21 cellular contexts compared by ENCODE assay signal in genomic region chr1:8450312-8450711, GRCh38.
DNase-seq lines count a peak whose midpoint lies in the region; ATAC-seq and TF ChIP-seq lines count a peak whose summit lies in the region.
"Had no signal": no experiment of that assay in that cellular context is flagged by ENCODE, and none has a peak within 500 bp of the region (broad histone marks: within the 10 kb centered on the region; RNA-seq: fewer than 3 reads in every experiment).

No MANE protein-coding gene starts in this region.

- H4K20me1 ChIP-seq in BLaER1 (peaks cover 56% of the 10 kb centered on the region), smooth muscle cell (ENCODE audit: low read depth) (peaks cover 33% of the 10 kb centered on the region)

- peak; percentile 29 for ATAC-seq in left lobe of liver
- ATAC-seq in HG03432 (IDR thresholded peaks at IDR 0.05; ENCODE audit: unreplicated experiment): no peak
- ATAC-seq: A549; CD8-positive, alpha-beta T cell had no signal

- peaks cover 30% of the 10 kb centered on the region for H3K36me3 Mint-ChIP-seq in endodermal cell (ENCODE audit: low read depth)

- DNase-seq in left lobe of liver (ENCODE audit: low spot score): no peak
- DNase-seq in smooth muscle cell (lab: John Stamatoyannopoulos, UW; ENCODE audit: unreplicated experiment): no peak
- no peak for DNase-seq in effector memory CD4-positive, alpha-beta T cell
- no peak for DNase-seq in activated T-cell treated with anti-CD3 and anti-CD28 coated beads, Interleukin-2, amount 50 U/mL, for 1 hour
- no peak for DNase-seq in endodermal cell
- DNase-seq: Calu3; CD8-positive, alpha-beta T cell; GF-D8; H9; MM.1S; NCI-H1092; NCI-H146; NCI-H2081; NCI-H510A; NCI-H82; OCI-M1; SHP77 treated with DMSO at 0.1 percent for 48 hours had no signal

- H3K9me3 Mint-ChIP-seq in endodermal cell: no peaks in the 10 kb centered on the region
- H3K9me3 Mint-ChIP-seq: CD8-positive, alpha-beta T cell; H9 had no signal

- H3K27ac Mint-ChIP-seq in endodermal cell: no peak overlapping the region
- H3K27ac Mint-ChIP-seq: CD8-positive, alpha-beta T cell; H9 had no signal

- peaks cover 42% of the 10 kb centered on the region for H3K79me2 ChIP-seq in smooth muscle cell (ENCODE audit: low read depth)

- H2AFZ ChIP-seq in smooth muscle cell (ENCODE audit: low read depth): no peak overlapping the region

- H3K4me1 Mint-ChIP-seq in endodermal cell: peaks cover 3% of the 10 kb centered on the region

- H3K4me1 ChIP-seq in BLaER1: peaks cover 30% of the 10 kb centered on the region
- peaks cover 30% of the 10 kb centered on the region for H3K4me1 ChIP-seq in smooth muscle cell (ENCODE audit: low read depth)
- no peaks in the 10 kb centered on the region for H3K4me1 ChIP-seq in effector memory CD4-positive, alpha-beta T cell (ENCODE audit: control insufficient read depth, insufficient read depth, low read length, poor library complexity, severe bottlenecking)
- no peaks in the 10 kb centered on the region for H3K4me1 ChIP-seq in endodermal cell (ENCODE audit: control insufficient read depth, insufficient read depth, low read length)

- peaks cover 44% of the 10 kb centered on the region for H3F3A ChIP-seq in smooth muscle cell (ENCODE audit: low read depth)

- no peak overlapping the region for H3K27ac ChIP-seq in BLaER1
- peak overlapping the region; percentile 75 for H3K27ac ChIP-seq in VCaP
- peak overlapping the region; percentile 94 for H3K27ac ChIP-seq in smooth muscle cell (ENCODE audit: low read depth)
- no peak overlapping the region for H3K27ac ChIP-seq in effector memory CD4-positive, alpha-beta T cell (ENCODE audit: insufficient read depth, low read length, poor library complexity, severe bottlenecking)
- no peak overlapping the region for H3K27ac ChIP-seq in endodermal cell (ENCODE audit: low read depth, low read length)
- H3K27ac ChIP-seq: A549 had no signal

- H3K36me3 ChIP-seq in BLaER1 (peaks cover 93% of the 10 kb centered on the region), smooth muscle cell (ENCODE audit: low read depth) (no peaks in the 10 kb centered on the region), endodermal cell (ENCODE audit: control insufficient read depth, insufficient read depth, low read length) (peaks cover 30% of the 10 kb centered on the region)
- H3K36me3 ChIP-seq in effector memory CD4-positive, alpha-beta T cell (ENCODE audit: control insufficient read depth, insufficient read depth, low read length): no peaks in the 10 kb centered on the region

- H3K4me3 ChIP-seq in BLaER1: no peak overlapping the region
- no peak overlapping the region for H3K4me3 ChIP-seq in smooth muscle cell
- H3K4me3 ChIP-seq in effector memory CD4-positive, alpha-beta T cell (ENCODE audit: insufficient read depth, low read depth, low read length, poor library complexity, severe bottlenecking): no peak overlapping the region
- no peak overlapping the region for H3K4me3 ChIP-seq in endodermal cell (ENCODE audit: low read length)
- H3K4me3 ChIP-seq: A549 had no signal

- H3K4me2 ChIP-seq in BLaER1 (peak overlapping the region; percentile 41), smooth muscle cell (peak overlapping the region; percentile 81)
- H3K4me2 ChIP-seq: A549 had no signal

- no peaks in the 10 kb centered on the region for H3K27me3 Mint-ChIP-seq in endodermal cell (ENCODE audit: insufficient read depth)

- WGBS in smooth muscle cell (ENCODE audit: low lambda C conversion rate): 78% methylated on average over 11 of the region's 11 CpGs
- 91 to 94% methylated on average over 10 to 11 of the region's 11 CpGs for WGBS in endodermal cell (ENCODE audit: insufficient coverage in 1 of 2, insufficient read length in 1 of 2), 2 experiments

- TF ChIP-seq CTCF in VCaP (conservative IDR thresholded peaks at IDR 0.05) (no peak), smooth muscle cell (IDR thresholded peaks at IDR 0.05; ENCODE audit: borderline replicate concordance, insufficient read depth, poor library complexity, severe bottlenecking) (no peak), endodermal cell (conservative IDR thresholded peaks at IDR 0.05) (no peak)

- H3K9ac ChIP-seq in BLaER1 (no peak overlapping the region), smooth muscle cell (ENCODE audit: low read depth) (no peak overlapping the region), endodermal cell (ENCODE audit: extremely low read depth, low read length, poor library complexity, severe bottlenecking) (no peak overlapping the region)

- peaks cover 9% of the 10 kb centered on the region; the same call in 1 of the 2 replicates for H3K9me3 ChIP-seq in BLaER1
- no peaks in the 10 kb centered on the region for H3K9me3 ChIP-seq in smooth muscle cell (replicated peaks; ENCODE audit: low read depth)
- no peaks in the 10 kb centered on the region for H3K9me3 ChIP-seq in effector memory CD4-positive, alpha-beta T cell (ENCODE audit: control insufficient read depth, low read length)
- no peaks in the 10 kb centered on the region for H3K9me3 ChIP-seq in endodermal cell (ENCODE audit: control insufficient read depth, low read length)
- H3K9me3 ChIP-seq: A549 had no signal

- H3K4me3 Mint-ChIP-seq in endodermal cell: no peak overlapping the region
- H3K4me3 Mint-ChIP-seq: CD8-positive, alpha-beta T cell; H9 had no signal

- no peaks in the 10 kb centered on the region for H3K27me3 ChIP-seq in BLaER1
- no peaks in the 10 kb centered on the region for H3K27me3 ChIP-seq in smooth muscle cell (ENCODE audit: low read depth)
- no peaks in the 10 kb centered on the region for H3K27me3 ChIP-seq in effector memory CD4-positive, alpha-beta T cell (replicated peaks; ENCODE audit: control insufficient read depth, insufficient read depth, low read length, poor library complexity, severe bottlenecking)
- no peaks in the 10 kb centered on the region for H3K27me3 ChIP-seq in endodermal cell (ENCODE audit: control insufficient read depth, insufficient read depth, low read length, poor library complexity, severe bottlenecking)

Comparison
In these comparisons a context has a peak if more than half of its experiments do, and no peak if none do; other contexts are left out.
1. H3K27ac ChIP-seq: peak in VCaP (single experiment) and smooth muscle cell (single experiment); none in BLaER1 (single experiment), effector memory CD4-positive, alpha-beta T cell (single experiment) and endodermal cell (single experiment).